ENCODE assay signal across 1 cellular context in the genomic region with DNA sequence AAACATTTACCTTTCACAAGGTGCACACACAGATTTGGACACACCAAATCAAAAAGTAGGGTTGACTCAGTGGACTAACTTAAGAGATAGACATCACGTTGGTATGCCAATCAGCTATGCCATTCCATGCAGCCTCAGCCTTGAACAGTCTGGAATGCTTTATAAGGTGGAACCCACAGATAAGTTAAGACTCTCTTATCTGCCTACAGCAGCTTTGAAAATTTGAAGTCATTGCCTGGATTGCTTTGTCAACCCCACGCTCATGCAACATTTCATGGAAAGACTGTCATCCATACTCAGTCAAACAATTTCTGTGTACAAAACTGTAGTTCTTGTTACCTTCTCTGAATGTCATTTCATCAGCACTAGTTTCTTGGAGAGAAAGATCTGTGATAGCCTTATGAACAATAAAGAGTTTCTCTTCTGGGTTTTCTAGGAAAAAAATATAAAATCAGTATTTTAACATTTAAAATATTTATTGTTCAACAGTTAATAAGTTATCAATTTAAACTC.
A peak's percentile ranks its signal among the peaks of the same experiment; 100 is the strongest.
TF ChIP-seq lines count a peak whose summit lies in the region.

No MANE protein-coding gene starts in this region.

TF ChIP-seq in K562, 482 proteins besides CTCF, POLR2A, EP300 and RAD21 (continued from another document and continues in another):
- TF ChIP-seq CCNT2 (IDR thresholded peaks at IDR 0.05; ENCODE audit: borderline replicate concordance, extremely low read depth, insufficient read length, low read depth, low read length): peak; percentile 100
- TF ChIP-seq CBX8 (IDR thresholded peaks at IDR 0.05; ENCODE audit: borderline replicate concordance, extremely low read depth, low read depth, low read length, poor library complexity, severe bottlenecking): no peak
- TF ChIP-seq MCM2 (IDR thresholded peaks at IDR 0.05; ENCODE audit: low read depth): no peak
- peak; percentile 72 for TF ChIP-seq EGR1 (conservative IDR thresholded peaks at IDR 0.05)
- TF ChIP-seq, protein P1, sequence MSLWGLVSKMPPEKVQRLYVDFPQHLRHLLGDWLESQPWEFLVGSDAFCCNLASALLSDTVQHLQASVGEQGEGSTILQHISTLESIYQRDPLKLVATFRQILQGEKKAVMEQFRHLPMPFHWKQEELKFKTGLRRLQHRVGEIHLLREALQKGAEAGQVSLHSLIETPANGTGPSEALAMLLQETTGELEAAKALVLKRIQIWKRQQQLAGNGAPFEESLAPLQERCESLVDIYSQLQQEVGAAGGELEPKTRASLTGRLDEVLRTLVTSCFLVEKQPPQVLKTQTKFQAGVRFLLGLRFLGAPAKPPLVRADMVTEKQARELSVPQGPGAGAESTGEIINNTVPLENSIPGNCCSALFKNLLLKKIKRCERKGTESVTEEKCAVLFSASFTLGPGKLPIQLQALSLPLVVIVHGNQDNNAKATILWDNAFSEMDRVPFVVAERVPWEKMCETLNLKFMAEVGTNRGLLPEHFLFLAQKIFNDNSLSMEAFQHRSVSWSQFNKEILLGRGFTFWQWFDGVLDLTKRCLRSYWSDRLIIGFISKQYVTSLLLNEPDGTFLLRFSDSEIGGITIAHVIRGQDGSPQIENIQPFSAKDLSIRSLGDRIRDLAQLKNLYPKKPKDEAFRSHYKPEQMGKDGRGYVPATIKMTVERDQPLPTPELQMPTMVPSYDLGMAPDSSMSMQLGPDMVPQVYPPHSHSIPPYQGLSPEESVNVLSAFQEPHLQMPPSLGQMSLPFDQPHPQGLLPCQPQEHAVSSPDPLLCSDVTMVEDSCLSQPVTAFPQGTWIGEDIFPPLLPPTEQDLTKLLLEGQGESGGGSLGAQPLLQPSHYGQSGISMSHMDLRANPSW (CRISPR knock-in tag; IDR thresholded peaks at IDR 0.05): no peak; the same call in 1 of the 2 replicates
- TF ChIP-seq, protein P2, sequence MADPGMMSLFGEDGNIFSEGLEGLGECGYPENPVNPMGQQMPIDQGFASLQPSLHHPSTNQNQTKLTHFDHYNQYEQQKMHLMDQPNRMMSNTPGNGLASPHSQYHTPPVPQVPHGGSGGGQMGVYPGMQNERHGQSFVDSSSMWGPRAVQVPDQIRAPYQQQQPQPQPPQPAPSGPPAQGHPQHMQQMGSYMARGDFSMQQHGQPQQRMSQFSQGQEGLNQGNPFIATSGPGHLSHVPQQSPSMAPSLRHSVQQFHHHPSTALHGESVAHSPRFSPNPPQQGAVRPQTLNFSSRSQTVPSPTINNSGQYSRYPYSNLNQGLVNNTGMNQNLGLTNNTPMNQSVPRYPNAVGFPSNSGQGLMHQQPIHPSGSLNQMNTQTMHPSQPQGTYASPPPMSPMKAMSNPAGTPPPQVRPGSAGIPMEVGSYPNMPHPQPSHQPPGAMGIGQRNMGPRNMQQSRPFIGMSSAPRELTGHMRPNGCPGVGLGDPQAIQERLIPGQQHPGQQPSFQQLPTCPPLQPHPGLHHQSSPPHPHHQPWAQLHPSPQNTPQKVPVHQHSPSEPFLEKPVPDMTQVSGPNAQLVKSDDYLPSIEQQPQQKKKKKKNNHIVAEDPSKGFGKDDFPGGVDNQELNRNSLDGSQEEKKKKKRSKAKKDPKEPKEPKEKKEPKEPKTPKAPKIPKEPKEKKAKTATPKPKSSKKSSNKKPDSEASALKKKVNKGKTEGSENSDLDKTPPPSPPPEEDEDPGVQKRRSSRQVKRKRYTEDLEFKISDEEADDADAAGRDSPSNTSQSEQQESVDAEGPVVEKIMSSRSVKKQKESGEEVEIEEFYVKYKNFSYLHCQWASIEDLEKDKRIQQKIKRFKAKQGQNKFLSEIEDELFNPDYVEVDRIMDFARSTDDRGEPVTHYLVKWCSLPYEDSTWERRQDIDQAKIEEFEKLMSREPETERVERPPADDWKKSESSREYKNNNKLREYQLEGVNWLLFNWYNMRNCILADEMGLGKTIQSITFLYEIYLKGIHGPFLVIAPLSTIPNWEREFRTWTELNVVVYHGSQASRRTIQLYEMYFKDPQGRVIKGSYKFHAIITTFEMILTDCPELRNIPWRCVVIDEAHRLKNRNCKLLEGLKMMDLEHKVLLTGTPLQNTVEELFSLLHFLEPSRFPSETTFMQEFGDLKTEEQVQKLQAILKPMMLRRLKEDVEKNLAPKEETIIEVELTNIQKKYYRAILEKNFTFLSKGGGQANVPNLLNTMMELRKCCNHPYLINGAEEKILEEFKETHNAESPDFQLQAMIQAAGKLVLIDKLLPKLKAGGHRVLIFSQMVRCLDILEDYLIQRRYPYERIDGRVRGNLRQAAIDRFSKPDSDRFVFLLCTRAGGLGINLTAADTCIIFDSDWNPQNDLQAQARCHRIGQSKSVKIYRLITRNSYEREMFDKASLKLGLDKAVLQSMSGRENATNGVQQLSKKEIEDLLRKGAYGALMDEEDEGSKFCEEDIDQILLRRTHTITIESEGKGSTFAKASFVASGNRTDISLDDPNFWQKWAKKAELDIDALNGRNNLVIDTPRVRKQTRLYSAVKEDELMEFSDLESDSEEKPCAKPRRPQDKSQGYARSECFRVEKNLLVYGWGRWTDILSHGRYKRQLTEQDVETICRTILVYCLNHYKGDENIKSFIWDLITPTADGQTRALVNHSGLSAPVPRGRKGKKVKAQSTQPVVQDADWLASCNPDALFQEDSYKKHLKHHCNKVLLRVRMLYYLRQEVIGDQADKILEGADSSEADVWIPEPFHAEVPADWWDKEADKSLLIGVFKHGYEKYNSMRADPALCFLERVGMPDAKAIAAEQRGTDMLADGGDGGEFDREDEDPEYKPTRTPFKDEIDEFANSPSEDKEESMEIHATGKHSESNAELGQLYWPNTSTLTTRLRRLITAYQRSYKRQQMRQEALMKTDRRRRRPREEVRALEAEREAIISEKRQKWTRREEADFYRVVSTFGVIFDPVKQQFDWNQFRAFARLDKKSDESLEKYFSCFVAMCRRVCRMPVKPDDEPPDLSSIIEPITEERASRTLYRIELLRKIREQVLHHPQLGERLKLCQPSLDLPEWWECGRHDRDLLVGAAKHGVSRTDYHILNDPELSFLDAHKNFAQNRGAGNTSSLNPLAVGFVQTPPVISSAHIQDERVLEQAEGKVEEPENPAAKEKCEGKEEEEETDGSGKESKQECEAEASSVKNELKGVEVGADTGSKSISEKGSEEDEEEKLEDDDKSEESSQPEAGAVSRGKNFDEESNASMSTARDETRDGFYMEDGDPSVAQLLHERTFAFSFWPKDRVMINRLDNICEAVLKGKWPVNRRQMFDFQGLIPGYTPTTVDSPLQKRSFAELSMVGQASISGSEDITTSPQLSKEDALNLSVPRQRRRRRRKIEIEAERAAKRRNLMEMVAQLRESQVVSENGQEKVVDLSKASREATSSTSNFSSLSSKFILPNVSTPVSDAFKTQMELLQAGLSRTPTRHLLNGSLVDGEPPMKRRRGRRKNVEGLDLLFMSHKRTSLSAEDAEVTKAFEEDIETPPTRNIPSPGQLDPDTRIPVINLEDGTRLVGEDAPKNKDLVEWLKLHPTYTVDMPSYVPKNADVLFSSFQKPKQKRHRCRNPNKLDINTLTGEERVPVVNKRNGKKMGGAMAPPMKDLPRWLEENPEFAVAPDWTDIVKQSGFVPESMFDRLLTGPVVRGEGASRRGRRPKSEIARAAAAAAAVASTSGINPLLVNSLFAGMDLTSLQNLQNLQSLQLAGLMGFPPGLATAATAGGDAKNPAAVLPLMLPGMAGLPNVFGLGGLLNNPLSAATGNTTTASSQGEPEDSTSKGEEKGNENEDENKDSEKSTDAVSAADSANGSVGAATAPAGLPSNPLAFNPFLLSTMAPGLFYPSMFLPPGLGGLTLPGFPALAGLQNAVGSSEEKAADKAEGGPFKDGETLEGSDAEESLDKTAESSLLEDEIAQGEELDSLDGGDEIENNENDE (IDR thresholded peaks at IDR 0.05; ENCODE audit: low read depth, low read length): no peak
- TF ChIP-seq CREBBP (IDR thresholded peaks at IDR 0.05; ENCODE audit: low read depth, low read length): no peak
- TF ChIP-seq XRCC5 (IDR thresholded peaks at IDR 0.05; ENCODE audit: low read depth, low read length): no peak
- TF ChIP-seq XRCC4 (IDR thresholded peaks at IDR 0.05; ENCODE audit: extremely low read depth, insufficient read depth, insufficient read length): no peak
- TF ChIP-seq, protein P3, sequence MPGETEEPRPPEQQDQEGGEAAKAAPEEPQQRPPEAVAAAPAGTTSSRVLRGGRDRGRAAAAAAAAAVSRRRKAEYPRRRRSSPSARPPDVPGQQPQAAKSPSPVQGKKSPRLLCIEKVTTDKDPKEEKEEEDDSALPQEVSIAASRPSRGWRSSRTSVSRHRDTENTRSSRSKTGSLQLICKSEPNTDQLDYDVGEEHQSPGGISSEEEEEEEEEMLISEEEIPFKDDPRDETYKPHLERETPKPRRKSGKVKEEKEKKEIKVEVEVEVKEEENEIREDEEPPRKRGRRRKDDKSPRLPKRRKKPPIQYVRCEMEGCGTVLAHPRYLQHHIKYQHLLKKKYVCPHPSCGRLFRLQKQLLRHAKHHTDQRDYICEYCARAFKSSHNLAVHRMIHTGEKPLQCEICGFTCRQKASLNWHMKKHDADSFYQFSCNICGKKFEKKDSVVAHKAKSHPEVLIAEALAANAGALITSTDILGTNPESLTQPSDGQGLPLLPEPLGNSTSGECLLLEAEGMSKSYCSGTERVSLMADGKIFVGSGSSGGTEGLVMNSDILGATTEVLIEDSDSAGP (CRISPR knock-in tag; IDR thresholded peaks at IDR 0.05): no peak
- no peak for TF ChIP-seq RBM34 (IDR thresholded peaks at IDR 0.05; ENCODE audit: borderline replicate concordance, insufficient read depth, low read length)
- TF ChIP-seq, protein P4, sequence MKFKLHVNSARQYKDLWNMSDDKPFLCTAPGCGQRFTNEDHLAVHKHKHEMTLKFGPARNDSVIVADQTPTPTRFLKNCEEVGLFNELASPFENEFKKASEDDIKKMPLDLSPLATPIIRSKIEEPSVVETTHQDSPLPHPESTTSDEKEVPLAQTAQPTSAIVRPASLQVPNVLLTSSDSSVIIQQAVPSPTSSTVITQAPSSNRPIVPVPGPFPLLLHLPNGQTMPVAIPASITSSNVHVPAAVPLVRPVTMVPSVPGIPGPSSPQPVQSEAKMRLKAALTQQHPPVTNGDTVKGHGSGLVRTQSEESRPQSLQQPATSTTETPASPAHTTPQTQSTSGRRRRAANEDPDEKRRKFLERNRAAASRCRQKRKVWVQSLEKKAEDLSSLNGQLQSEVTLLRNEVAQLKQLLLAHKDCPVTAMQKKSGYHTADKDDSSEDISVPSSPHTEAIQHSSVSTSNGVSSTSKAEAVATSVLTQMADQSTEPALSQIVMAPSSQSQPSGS (CRISPR knock-in tag; IDR thresholded peaks at IDR 0.05): no peak
- peak; percentile 64; the same call in 1 of the 2 replicates for TF ChIP-seq ZNF134 (CRISPR knock-in tag; conservative IDR thresholded peaks at IDR 0.05)
- TF ChIP-seq, protein P5, sequence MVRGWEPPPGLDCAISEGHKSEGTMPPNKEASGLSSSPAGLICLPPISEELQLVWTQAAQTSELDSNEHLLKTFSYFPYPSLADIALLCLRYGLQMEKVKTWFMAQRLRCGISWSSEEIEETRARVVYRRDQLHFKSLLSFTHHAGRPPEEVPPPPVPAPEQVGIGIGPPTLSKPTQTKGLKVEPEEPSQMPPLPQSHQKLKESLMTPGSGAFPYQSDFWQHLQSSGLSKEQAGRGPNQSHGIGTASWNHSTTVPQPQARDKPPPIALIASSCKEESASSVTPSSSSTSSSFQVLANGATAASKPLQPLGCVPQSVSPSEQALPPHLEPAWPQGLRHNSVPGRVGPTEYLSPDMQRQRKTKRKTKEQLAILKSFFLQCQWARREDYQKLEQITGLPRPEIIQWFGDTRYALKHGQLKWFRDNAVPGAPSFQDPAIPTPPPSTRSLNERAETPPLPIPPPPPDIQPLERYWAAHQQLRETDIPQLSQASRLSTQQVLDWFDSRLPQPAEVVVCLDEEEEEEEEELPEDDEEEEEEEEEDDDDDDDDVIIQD (CRISPR knock-in tag; IDR thresholded peaks at IDR 0.05): no peak
- TF ChIP-seq, protein P6, sequence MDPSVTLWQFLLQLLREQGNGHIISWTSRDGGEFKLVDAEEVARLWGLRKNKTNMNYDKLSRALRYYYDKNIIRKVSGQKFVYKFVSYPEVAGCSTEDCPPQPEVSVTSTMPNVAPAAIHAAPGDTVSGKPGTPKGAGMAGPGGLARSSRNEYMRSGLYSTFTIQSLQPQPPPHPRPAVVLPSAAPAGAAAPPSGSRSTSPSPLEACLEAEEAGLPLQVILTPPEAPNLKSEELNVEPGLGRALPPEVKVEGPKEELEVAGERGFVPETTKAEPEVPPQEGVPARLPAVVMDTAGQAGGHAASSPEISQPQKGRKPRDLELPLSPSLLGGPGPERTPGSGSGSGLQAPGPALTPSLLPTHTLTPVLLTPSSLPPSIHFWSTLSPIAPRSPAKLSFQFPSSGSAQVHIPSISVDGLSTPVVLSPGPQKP (CRISPR knock-in tag; IDR thresholded peaks at IDR 0.05): no peak
- no peak for TF ChIP-seq GABPB2 (CRISPR knock-in tag; conservative IDR thresholded peaks at IDR 0.05)
- TF ChIP-seq, protein P7, sequence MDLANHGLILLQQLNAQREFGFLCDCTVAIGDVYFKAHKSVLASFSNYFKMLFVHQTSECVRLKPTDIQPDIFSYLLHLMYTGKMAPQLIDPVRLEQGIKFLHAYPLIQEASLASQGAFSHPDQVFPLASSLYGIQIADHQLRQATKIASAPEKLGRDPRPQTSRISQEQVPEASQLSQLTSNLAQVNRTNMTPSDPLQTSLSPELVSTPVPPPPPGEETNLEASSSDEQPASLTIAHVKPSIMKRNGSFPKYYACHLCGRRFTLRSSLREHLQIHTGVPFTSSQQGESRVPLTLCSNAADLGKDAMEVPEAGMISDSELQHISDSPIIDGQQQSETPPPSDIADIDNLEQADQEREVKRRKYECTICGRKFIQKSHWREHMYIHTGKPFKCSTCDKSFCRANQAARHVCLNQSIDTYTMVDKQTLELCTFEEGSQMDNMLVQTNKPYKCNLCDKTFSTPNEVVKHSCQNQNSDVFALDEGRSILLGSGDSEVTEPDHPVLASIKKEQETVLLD (IDR thresholded peaks at IDR 0.05): peak; percentile 80
- peak; percentile 82 for TF ChIP-seq MBD2 (IDR thresholded peaks at IDR 0.05; ENCODE audit: borderline replicate concordance, low read depth)
- peak; percentile 81 for TF ChIP-seq ADNP (tag; IDR thresholded peaks at IDR 0.05)
- 0 out of 2 replicates have a peak, but pooled peaks have one; percentile 41 for TF ChIP-seq NFRKB (IDR thresholded peaks at IDR 0.05; ENCODE audit: low read depth)
- peak; percentile 92 for TF ChIP-seq CEBPB (tag; IDR thresholded peaks at IDR 0.05)
- TF ChIP-seq BRCA1 (IDR thresholded peaks at IDR 0.05): no peak
- no peak for TF ChIP-seq BRCA1 (CRISPR knock-in tag; IDR thresholded peaks at IDR 0.05)
- no peak for TF ChIP-seq KLF10 (CRISPR knock-in tag; IDR thresholded peaks at IDR 0.05)
- TF ChIP-seq ZNF217 (CRISPR knock-in tag; IDR thresholded peaks at IDR 0.05): no peak
- peak; percentile 99 for TF ChIP-seq NBN (IDR thresholded peaks at IDR 0.05; ENCODE audit: low read depth)
- peak; percentile 77; the same call in 1 of the 2 replicates for TF ChIP-seq MIER1 (IDR thresholded peaks at IDR 0.05; ENCODE audit: low read depth)
- no peak for TF ChIP-seq HNRNPLL (IDR thresholded peaks at IDR 0.05; ENCODE audit: low read depth, low read length, poor library complexity, severe bottlenecking)
- TF ChIP-seq CBX1 (IDR thresholded peaks at IDR 0.05; ENCODE audit: low read depth): no peak
- TF ChIP-seq ESRRB (CRISPR knock-in tag; IDR thresholded peaks at IDR 0.05; ENCODE audit: borderline replicate concordance): no peak
- TF ChIP-seq ZSCAN32 (CRISPR knock-in tag; IDR thresholded peaks at IDR 0.05): peak; percentile 72; the same call in 1 of the 2 replicates
- peak; percentile 97 for TF ChIP-seq DMBX1 (CRISPR knock-in tag; IDR thresholded peaks at IDR 0.05; ENCODE audit: borderline replicate concordance)
- peak; percentile 100 for TF ChIP-seq SMARCE1 (IDR thresholded peaks at IDR 0.05)
- TF ChIP-seq MAZ (CRISPR knock-in tag; conservative IDR thresholded peaks at IDR 0.05 in 1 of 2, IDR thresholded peaks at IDR 0.05 in 1 of 2): peak; percentile 53 to 89
- no peak for TF ChIP-seq IFI16 (CRISPR knock-in tag; IDR thresholded peaks at IDR 0.05)
- TF ChIP-seq CC2D1A (IDR thresholded peaks at IDR 0.05): peak; percentile 99
- TF ChIP-seq RBM39 (optimal IDR thresholded peaks at IDR 0.05; ENCODE audit: low read depth, low read length): no peak
- no peak for TF ChIP-seq ZNF668 (CRISPR knock-in tag; IDR thresholded peaks at IDR 0.05)
- peak; percentile 75 for TF ChIP-seq ZNF239 (CRISPR knock-in tag; IDR thresholded peaks at IDR 0.05)
- TF ChIP-seq HDAC2 (IDR thresholded peaks at IDR 0.05): peak; percentile 100
- no peak for TF ChIP-seq SRSF9 (IDR thresholded peaks at IDR 0.05; ENCODE audit: borderline replicate concordance, low read depth, low read length)
